In genomic region chr3:95731753-95732152, GRCh38 we compare ENCODE assay signal across 17 cellular contexts.
DNase-seq lines count a peak whose midpoint lies in the region; TF ChIP-seq lines count a peak whose summit lies in the region.
"Had no signal": no experiment of that assay in that cellular context is flagged by ENCODE, and none has a peak within 500 bp of the region (broad histone marks: within the 10 kb centered on the region; RNA-seq: fewer than 3 reads in every experiment).

No MANE protein-coding gene starts in this region.

- no peaks in the 10 kb centered on the region for H3K36me3 ChIP-seq in MM.1S (replicated peaks; ENCODE audit: insufficient read depth, low read length)

- H3K27ac ChIP-seq in MM.1S (ENCODE audit: low read length): no peak overlapping the region
- H3K27ac ChIP-seq: A549, HL-60 had no signal

- H4K20me1 ChIP-seq in MM.1S (ENCODE audit: insufficient read depth, low read length): no peaks in the 10 kb centered on the region

- 0 out of 2 replicates have a peak overlapping the region, but pooled peaks have one; percentile 1 for H3K4me2 ChIP-seq in MM.1S (ENCODE audit: low read depth, low read length)
- H3K4me2 ChIP-seq: A549 had no signal

- peaks cover 6% of the 10 kb centered on the region for H3K27me3 Mint-ChIP-seq in osteocyte (ENCODE audit: unreplicated experiment)

- H2AFZ ChIP-seq in MM.1S (ENCODE audit: low read length): no peak overlapping the region

- DNase-seq in MM.1S: peak; percentile 8
- DNase-seq in amniotic epithelial cell (ENCODE audit: low read depth): peak; percentile 45
- DNase-seq in fibroblast of the aortic adventitia (ENCODE audit: low read depth): peak; percentile 23
- DNase-seq in NCI-H2107 (lab: John Stamatoyannopoulos, UW): no peak
- no peak for DNase-seq in cerebellar cortex (ENCODE audit: low spot score)
- no peak for DNase-seq in osteocyte (ENCODE audit: extremely low spot score, unreplicated experiment)
- DNase-seq in NCI-H1930 (lab: John Stamatoyannopoulos, UW): no peak
- DNase-seq: CD8-positive, alpha-beta T cell; COR-L47; DMS153; DMS79 treated with DMSO at 0.1 percent for 48 hours; EL; HCEC 1CT; HFFc6 had no signal

- H3K79me2 ChIP-seq in MM.1S (ENCODE audit: low read length): no peaks in the 10 kb centered on the region

- TF ChIP-seq CTCF in MM.1S (IDR thresholded peaks at IDR 0.05; ENCODE audit: low read length): no peak
- TF ChIP-seq CTCF in fibroblast of the aortic adventitia (IDR thresholded peaks at IDR 0.05; ENCODE audit: insufficient read depth, low read length): no peak
- no peak for TF ChIP-seq CTCF in osteocyte (IDR thresholded peaks at IDR 0.05)

- H3K27ac Mint-ChIP-seq in osteocyte (ENCODE audit: unreplicated experiment): no peak overlapping the region
- H3K27ac Mint-ChIP-seq: CD14-positive monocyte; CD8-positive, alpha-beta T cell; HFFc6 had no signal

- no peaks in the 10 kb centered on the region for H3K9me3 ChIP-seq in MM.1S (replicated peaks; ENCODE audit: insufficient read depth, low read length)
- H3K9me3 ChIP-seq: A549 had no signal

- H3K9me3 Mint-ChIP-seq in osteocyte (ENCODE audit: unreplicated experiment): no peaks in the 10 kb centered on the region

- H3K27me3 ChIP-seq in MM.1S (replicated peaks; ENCODE audit: insufficient read depth, low read length): no peaks in the 10 kb centered on the region

- no peak overlapping the region for H3K4me3 Mint-ChIP-seq in osteocyte (ENCODE audit: unreplicated experiment)
- H3K4me3 Mint-ChIP-seq: CD14-positive monocyte; CD8-positive, alpha-beta T cell; HFFc6 had no signal

- H3K4me1 Mint-ChIP-seq in osteocyte (ENCODE audit: unreplicated experiment): no peaks in the 10 kb centered on the region
- H3K4me1 Mint-ChIP-seq: CD14-positive monocyte had no signal

- H3F3A ChIP-seq in MM.1S (ENCODE audit: insufficient read depth, low read length): no peaks in the 10 kb centered on the region

- H3K4me1 ChIP-seq in MM.1S (ENCODE audit: low read length): peaks cover 8% of the 10 kb centered on the region
- H3K4me1 ChIP-seq: A549 had no signal

- H3K9ac ChIP-seq in MM.1S (ENCODE audit: low read length): no peak overlapping the region

- no peaks in the 10 kb centered on the region for H3K36me3 Mint-ChIP-seq in osteocyte (ENCODE audit: unreplicated experiment)
- H3K36me3 Mint-ChIP-seq: CD14-positive monocyte; CD8-positive, alpha-beta T cell had no signal

- H3K4me3 ChIP-seq in MM.1S (ENCODE audit: low read length) (no peak overlapping the region), fibroblast of the aortic adventitia (ENCODE audit: low read depth, low read length) (no peak overlapping the region)
- H3K4me3 ChIP-seq: A549 had no signal

- no peaks in the 10 kb centered on the region for H3K9me2 ChIP-seq in MM.1S (replicated peaks; ENCODE audit: insufficient read depth, low read length)

Comparison
In these comparisons a context has a peak if more than half of its experiments do, and no peak if none do; other contexts are left out.
1. DNase-seq: peak in MM.1S (single experiment), amniotic epithelial cell (single experiment) and fibroblast of the aortic adventitia (single experiment); none in NCI-H2107 (single experiment), cerebellar cortex (single experiment), osteocyte (single experiment) and NCI-H1930 (0 of 2).